In genomic region chr22:24506802-24507438, GRCh38 we compare ENCODE assay signal across 9 cellular contexts. TPM values are rescaled to one million over a fixed set of nuclear protein-coding genes. Genes with fewer than 3 reads are reported as not detected.
DNase-seq lines count a peak whose midpoint lies in the region; ATAC-seq and TF ChIP-seq lines count a peak whose summit lies in the region.
"Had no signal": no experiment of that assay in that cellular context is flagged by ENCODE, and none has a peak within 500 bp of the region (broad histone marks: within the 10 kb centered on the region; RNA-seq: fewer than 3 reads in every experiment).

No MANE protein-coding gene starts in this region.

- no peak overlapping the region for H3K4me2 ChIP-seq in MM.1S (ENCODE audit: low read depth, low read length)

- TF ChIP-seq POLR2A in right lobe of liver (IDR thresholded peaks at IDR 0.05): no peak
- TF ChIP-seq POLR2A in prostate gland (IDR thresholded peaks at IDR 0.05): no peak

- 55% methylated on average over 4 of the region's 6 CpGs for WGBS in right lobe of liver (ENCODE audit: insufficient coverage, low coverage, low lambda C conversion rate, missing lambda C conversion rate)
- WGBS in prostate gland: 70% methylated on average over 6 of the region's 6 CpGs

- H3K4me1 ChIP-seq in right lobe of liver: peaks cover 0 to 98% (median 47%) of the 10 kb centered on the region in 4 donors
- H3K4me1 ChIP-seq in prostate gland (replicated peaks): no peaks in the 10 kb centered on the region
- H3K4me1 ChIP-seq in MM.1S (ENCODE audit: low read length): peaks cover 5% of the 10 kb centered on the region; the same call in 1 of the 2 replicates

- H3K4me3 ChIP-seq in right lobe of liver (no peak overlapping the region), prostate gland (no peak overlapping the region), MM.1S (ENCODE audit: low read length) (no peak overlapping the region)

- H3K27ac ChIP-seq in right lobe of liver (peak overlapping the region; percentile 56 to 91 (median 78)), prostate gland (no peak overlapping the region), MM.1S (ENCODE audit: low read length) (no peak overlapping the region)

- TF ChIP-seq CTCF in right lobe of liver (IDR thresholded peaks at IDR 0.05): no peak
- TF ChIP-seq CTCF in prostate gland (IDR thresholded peaks at IDR 0.05): no peak
- no peak for TF ChIP-seq CTCF in MM.1S (IDR thresholded peaks at IDR 0.05; ENCODE audit: low read length)

- no peak overlapping the region for H2AFZ ChIP-seq in MM.1S (ENCODE audit: low read length)

- H3K9me3 ChIP-seq in right lobe of liver (no peaks in the 10 kb centered on the region), prostate gland (no peaks in the 10 kb centered on the region), MM.1S (replicated peaks; ENCODE audit: insufficient read depth, low read length) (no peaks in the 10 kb centered on the region)

- H3K27me3 ChIP-seq in right lobe of liver (no peaks in the 10 kb centered on the region), prostate gland (replicated peaks; ENCODE audit: insufficient read depth) (no peaks in the 10 kb centered on the region), MM.1S (replicated peaks; ENCODE audit: insufficient read depth, low read length) (no peaks in the 10 kb centered on the region)

- no peaks in the 10 kb centered on the region for H3K9me2 ChIP-seq in MM.1S (replicated peaks; ENCODE audit: insufficient read depth, low read length)

- ATAC-seq in right lobe of liver: peak; percentile 0 to 20 (median 6)

- H3F3A ChIP-seq in MM.1S (ENCODE audit: insufficient read depth, low read length): no peaks in the 10 kb centered on the region; the same call in 1 of the 2 replicates

- no peaks in the 10 kb centered on the region for H4K20me1 ChIP-seq in MM.1S (ENCODE audit: insufficient read depth, low read length)

- no peak overlapping the region for H3K9ac ChIP-seq in MM.1S (ENCODE audit: low read length)

- intact Hi-C loops in right lobe of liver (cut with DNase I) (no loop called here), prostate gland (cut with DNase I) (no loop called here)

- DNase-seq in DMS153 treated with DMSO at 0.1 percent for 48 hours (lab: John Stamatoyannopoulos, UW; ENCODE audit: unreplicated experiment) (peak; percentile 83), M059J (ENCODE audit: low read depth) (peak; percentile 73), right lobe of liver (no peak), inferior parietal cortex (ENCODE audit: extremely low spot score) (no peak), prostate gland (ENCODE audit: low spot score) (no peak), MM.1S (no peak), Ammon's horn (ENCODE audit: low spot score) (no peak)
- DNase-seq: NK-92 treated with Interleukin-12 subunit alpha and Interleukin-12 subunit beta, amount 100 ng/mL, for 24 hours had no signal

- H3K79me2 ChIP-seq in MM.1S (ENCODE audit: low read length): no peaks in the 10 kb centered on the region

- peaks cover 0 to 18% (median 7%) of the 10 kb centered on the region in 4 donors for H3K36me3 ChIP-seq in right lobe of liver
- no peaks in the 10 kb centered on the region for H3K36me3 ChIP-seq in prostate gland
- H3K36me3 ChIP-seq in MM.1S (replicated peaks; ENCODE audit: insufficient read depth, low read length): no peaks in the 10 kb centered on the region

TF ChIP-seq in PFSK-1, 5 proteins besides CTCF, POLR2A, EP300 and RAD21:
- TF ChIP-seq FOXP2 (optimal IDR thresholded peaks at IDR 0.05; ENCODE audit: borderline replicate concordance, extremely low read depth, extremely low read length, insufficient read depth) (peak; percentile 78), SIN3A (IDR thresholded peaks at IDR 0.05; ENCODE audit: borderline replicate concordance, insufficient read depth, low read length) (no peak), TAF1 (IDR thresholded peaks at IDR 0.05; ENCODE audit: borderline replicate concordance, insufficient read depth, low read length) (no peak)

RNA-seq across cellular contexts. Expression of gene UPB1, which starts 11.8 kb away (rescaled TPM):
- total RNA-seq in M059J (2014; rRNA removed; shearing (Covaris generic)): 0.05 and 0.47 TPM in 2 replicates
- polyA plus RNA-seq in PFSK-1 (2012; ENCODE audit: insufficient read length, low read depth): not detected
- total RNA-seq in right lobe of liver (100 to 1,000 TPM in 3 of 6 experiments, 10 to 100 TPM in 3; 50.6 to 169 (median 100) TPM), prostate gland (1 to 10 TPM in 1 of 2 donors, under 1 TPM in 1; 0.05 to 5.0 TPM)

RNA-seq across cellular contexts. Expression of gene GUCD1, which starts 48.0 kb away (rescaled TPM):
- 71.2 and 104 TPM in 2 replicates for total RNA-seq in M059J (2014; rRNA removed; shearing (Covaris generic))
- polyA plus RNA-seq in PFSK-1 (2012; ENCODE audit: insufficient read length, low read depth): 71.9 TPM
- total RNA-seq in right lobe of liver (100 to 1,000 TPM in 5 of 6 experiments, 10 to 100 TPM in 1; 94.0 to 281 (median 213) TPM), prostate gland (100 to 1,000 TPM; 143 to 147 TPM)

RNA-seq across cellular contexts. Expression of gene SNRPD3, which starts 48.9 kb away (rescaled TPM):
- 222 and 379 TPM in 2 replicates for total RNA-seq in M059J (2014; rRNA removed; shearing (Covaris generic))
- polyA plus RNA-seq in PFSK-1 (2012; ENCODE audit: insufficient read length, low read depth): 138 TPM
- 100 to 1,000 TPM in 2 of 6 experiments, 10 to 100 TPM in 4; 43.3 to 180 (median 53.4) TPM for total RNA-seq in right lobe of liver
- total RNA-seq in prostate gland: 100 to 1,000 TPM; 152 to 169 TPM

Comparison
In these comparisons a context has a peak if more than half of its experiments do, and no peak if none do; other contexts are left out.
1. DNase-seq: peak in DMS153 treated with DMSO at 0.1 percent for 48 hours (single experiment) and M059J (single experiment); none in right lobe of liver (0 of 3), inferior parietal cortex (single experiment), prostate gland (single experiment), MM.1S (single experiment) and Ammon's horn (single experiment).
2. H3K27ac ChIP-seq: peak in right lobe of liver (3 of 3); none in prostate gland (0 of 2) and MM.1S (single experiment).
3. RNA of gene UPB1, which starts 11.8 kb away (total RNA-seq): 50.6 to 169 TPM in right lobe of liver; 0.05 to 5.0 TPM in prostate gland and 0.05 to 0.47 TPM in M059J; every median in the first group is over 4 times any median in the second.